11 cellular contexts compared by ENCODE assay signal in genomic region chr9:125974705-125975104, GRCh38.
"Had no signal": no experiment of that assay in that cellular context is flagged by ENCODE, and none has a peak within 500 bp of the region (broad histone marks: within the 10 kb centered on the region; RNA-seq: fewer than 3 reads in every experiment).

No MANE protein-coding gene starts in this region.

- H3K36me3 ChIP-seq: HAP-1 had no signal

- H3K4me1 ChIP-seq: HAP-1 had no signal

- H3K4me3 Mint-ChIP-seq: GM23338, H9, HFFc6 had no signal

- H3K4me2 ChIP-seq: GM23338 had no signal

- DNase-seq: GM23248, GOT3, H7, H9, HCEC 1CT, HFFc6 had no signal

- H3K27ac ChIP-seq: GM23248 had no signal

- ATAC-seq: GM23338, HCT116 had no signal

- H3K9ac ChIP-seq: GM23248 had no signal

- FAIRE-seq: H1, H54 had no signal

- H3K27ac Mint-ChIP-seq: GM23338, H9, HFFc6 had no signal

- H3K4me3 ChIP-seq: GM23248, GM23338, HAP-1 had no signal

- H2AFZ ChIP-seq: GM23248, GM23338 had no signal

- H3K4me1 Mint-ChIP-seq: GM23338, H9 had no signal
